ENCODE assay signal across 18 cellular contexts in the genomic region with DNA sequence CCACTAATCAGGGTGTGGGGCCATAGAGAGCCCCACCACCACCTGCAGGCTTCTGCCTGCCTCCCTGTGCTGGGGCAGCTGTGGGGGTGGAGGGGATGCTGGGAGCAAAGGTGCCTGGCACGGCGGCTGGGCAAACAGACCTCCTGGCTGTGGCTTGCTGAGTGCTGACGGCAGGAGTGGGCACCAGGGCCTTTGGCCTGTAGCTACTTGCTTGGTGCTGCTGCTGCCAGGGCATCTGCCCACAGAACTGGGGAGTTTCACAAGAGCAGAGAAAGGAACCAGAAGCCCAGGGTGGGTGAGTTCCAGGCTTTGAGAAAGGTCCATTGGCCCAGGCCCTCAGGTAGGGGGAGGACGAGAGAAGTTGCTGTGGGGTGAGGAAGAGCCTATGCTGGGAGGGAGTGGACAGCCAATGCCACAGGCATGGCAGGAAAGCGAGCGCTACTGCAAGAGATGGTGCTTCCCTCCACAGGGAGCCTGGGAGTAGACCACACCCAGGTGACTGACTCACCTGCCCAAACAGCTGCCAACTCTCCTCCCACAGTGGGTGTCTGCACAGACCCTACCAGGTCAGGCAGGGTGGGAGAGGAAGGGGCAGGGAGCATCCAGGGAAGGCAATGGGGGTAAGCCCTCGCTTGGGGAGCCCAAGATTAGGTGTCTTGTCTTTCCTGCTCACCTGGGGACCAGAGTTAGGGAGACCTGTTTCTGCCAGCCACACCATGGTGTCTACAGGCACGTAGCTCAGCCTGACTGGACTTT. TPM values are rescaled to one million over a fixed set of nuclear protein-coding genes. Genes with fewer than 3 reads are reported as not detected.
DNase-seq lines count a peak whose midpoint lies in the region; ATAC-seq and TF ChIP-seq lines count a peak whose summit lies in the region.
"Had no signal": no experiment of that assay in that cellular context is flagged by ENCODE, and none has a peak within 500 bp of the region (broad histone marks: within the 10 kb centered on the region; RNA-seq: fewer than 3 reads in every experiment).

No MANE protein-coding gene starts in this region.

- DNase-seq in right cardiac atrium: no peak
- no peak for DNase-seq in left ventricle myocardium inferior
- peak; percentile 26 for DNase-seq in kidney tubule cell (ENCODE audit: low spot score)
- no peak for DNase-seq in SHP77 treated with DMSO at 0.1 percent for 48 hours (lab: John Stamatoyannopoulos, UW)
- no peak for DNase-seq in stimulated activated CD4-positive, alpha-beta T cell treated with anti-CD3 and anti-CD28 coated beads, Interleukin-2, amount 100 ng/mL, for 48 hours
- DNase-seq: AML-193; Calu3; glutamatergic neuron; immature natural killer cell; mesendoderm; NCI-H1694 treated with DMSO at 0.1 percent for 48 hours; NCI-H446; stimulated activated CD4-positive, alpha-beta T cell treated with anti-CD3 and anti-CD28 coated beads, Interleukin-2, amount 100 ng/mL, for 24 hours had no signal

- no peaks in the 10 kb centered on the region for H3K9me3 Mint-ChIP-seq in activated T-helper 17 cell treated with anti-CD3 and anti-CD28 coated beads, Interleukin-2, amount 50 U/mL, for 72 hours
- H3K9me3 Mint-ChIP-seq: immature natural killer cell, neural progenitor cell had no signal

- H3K27ac ChIP-seq in right cardiac atrium (ENCODE audit: low read length) (no peak overlapping the region), left ventricle myocardium inferior (replicated peaks) (no peak overlapping the region), urinary bladder (ENCODE audit: low read depth) (peak overlapping the region; percentile 2)
- H3K27ac ChIP-seq: coronary artery, neural progenitor cell, right atrium auricular region had no signal

- peak overlapping the region; percentile 80 for H3K4me3 Mint-ChIP-seq in activated T-helper 17 cell treated with anti-CD3 and anti-CD28 coated beads, Interleukin-2, amount 50 U/mL, for 72 hours
- H3K4me3 Mint-ChIP-seq: immature natural killer cell, neural progenitor cell had no signal

- H3K4me1 ChIP-seq in right cardiac atrium (ENCODE audit: control insufficient read depth, insufficient read depth, low read length) (no peaks in the 10 kb centered on the region), left ventricle myocardium inferior (no peaks in the 10 kb centered on the region), urinary bladder (ENCODE audit: insufficient read depth) (no peaks in the 10 kb centered on the region)
- H3K4me1 ChIP-seq: neural progenitor cell, right atrium auricular region had no signal

- H3K9me3 ChIP-seq in right cardiac atrium (ENCODE audit: control insufficient read depth, low read length) (no peaks in the 10 kb centered on the region), left ventricle myocardium inferior (replicated peaks) (no peaks in the 10 kb centered on the region)
- H3K9me3 ChIP-seq: right atrium auricular region had no signal

- no peaks in the 10 kb centered on the region for H3K27me3 ChIP-seq in right cardiac atrium (ENCODE audit: control insufficient read depth, insufficient read depth)
- no peaks in the 10 kb centered on the region for H3K27me3 ChIP-seq in left ventricle myocardium inferior (ENCODE audit: low read depth)
- H3K27me3 ChIP-seq: neural progenitor cell, right atrium auricular region had no signal

- WGBS in right cardiac atrium: 94% methylated on average over 8 of the region's 8 CpGs
- 89% methylated on average over 8 of the region's 8 CpGs for WGBS in urinary bladder

- H3K27ac Mint-ChIP-seq in activated T-helper 17 cell treated with anti-CD3 and anti-CD28 coated beads, Interleukin-2, amount 50 U/mL, for 72 hours: peak overlapping the region; percentile 99
- H3K27ac Mint-ChIP-seq: immature natural killer cell, neural progenitor cell had no signal

- H3K4me1 Mint-ChIP-seq in activated T-helper 17 cell treated with anti-CD3 and anti-CD28 coated beads, Interleukin-2, amount 50 U/mL, for 72 hours: peaks cover 34% of the 10 kb centered on the region
- H3K4me1 Mint-ChIP-seq: immature natural killer cell, neural progenitor cell had no signal

- intact Hi-C loops in right cardiac atrium (cut with DNase I) (no loop called here), left ventricle myocardium inferior (cut with micrococcal nuclease) (no loop called here)

- H3K4me3 ChIP-seq in right cardiac atrium (ENCODE audit: low read length) (no peak overlapping the region), left ventricle myocardium inferior (no peak overlapping the region), urinary bladder (ENCODE audit: low read depth, low read length) (no peak overlapping the region)
- H3K4me3 ChIP-seq: coronary artery, neural progenitor cell, right atrium auricular region had no signal

- no peaks in the 10 kb centered on the region for H3K27me3 Mint-ChIP-seq in activated T-helper 17 cell treated with anti-CD3 and anti-CD28 coated beads, Interleukin-2, amount 50 U/mL, for 72 hours

- H3K36me3 ChIP-seq in left ventricle myocardium inferior: no peaks in the 10 kb centered on the region
- no peaks in the 10 kb centered on the region for H3K36me3 ChIP-seq in urinary bladder (ENCODE audit: insufficient read depth)
- H3K36me3 ChIP-seq: neural progenitor cell, right atrium auricular region had no signal

- peaks cover 100% of the 10 kb centered on the region for H3K36me3 Mint-ChIP-seq in activated T-helper 17 cell treated with anti-CD3 and anti-CD28 coated beads, Interleukin-2, amount 50 U/mL, for 72 hours (ENCODE audit: low read depth)
- H3K36me3 Mint-ChIP-seq: immature natural killer cell, neural progenitor cell had no signal

- TF ChIP-seq CTCF in left ventricle myocardium inferior (IDR thresholded peaks at IDR 0.05; ENCODE audit: borderline replicate concordance): no peak

- peak; percentile 13 to 22 for ATAC-seq in right cardiac atrium
- ATAC-seq in activated T-helper 17 cell treated with anti-CD3 and anti-CD28 coated beads, Interleukin-2, amount 50 U/mL, for 72 hours (replicated peaks): no peak

RNA-seq across cellular contexts. Expression of gene HDAC7, which starts 39.0 kb away (rescaled TPM):
- total RNA-seq in right cardiac atrium: 10 to 100 TPM; 46.5 to 60.1 (median 51.1) TPM
- 38.0 TPM for polyA plus RNA-seq in right cardiac atrium
- total RNA-seq in left ventricle myocardium inferior: 47.1 TPM
- 100 to 1,000 TPM; 163 to 471 TPM for total RNA-seq in activated T-helper 17 cell treated with anti-CD3 and anti-CD28 coated beads, Interleukin-2, amount 50 U/mL, for 72 hours
- 26.8 TPM for total RNA-seq in urinary bladder
- polyA plus RNA-seq in urinary bladder: 92.4 TPM

RNA-seq across cellular contexts. Expression of gene VDR, which starts 46.1 kb away (rescaled TPM):
- total RNA-seq in right cardiac atrium: 1 to 10 TPM in 2 of 4 donors, under 1 TPM in 2; 0.93 to 3.0 (median 1.3) TPM
- 0.27 TPM for polyA plus RNA-seq in right cardiac atrium
- 0.33 TPM for total RNA-seq in left ventricle myocardium inferior
- total RNA-seq in activated T-helper 17 cell treated with anti-CD3 and anti-CD28 coated beads, Interleukin-2, amount 50 U/mL, for 72 hours: 100 to 1,000 TPM in 1 of 2 donors, 10 to 100 TPM in 1; 70.9 to 182 TPM
- 0.79 TPM for total RNA-seq in urinary bladder
- 3.7 TPM for polyA plus RNA-seq in urinary bladder

Comparison
In these comparisons a context has a peak if more than half of its experiments do, and no peak if none do; other contexts are left out.
1. RNA of gene VDR, which starts 46.1 kb away (total RNA-seq): 70.9 to 182 TPM in activated T-helper 17 cell treated with anti-CD3 and anti-CD28 coated beads, Interleukin-2, amount 50 U/mL, for 72 hours; 0.93 to 3.0 TPM in right cardiac atrium, 0.79 TPM in urinary bladder (single experiment) and 0.33 TPM in left ventricle myocardium inferior (single experiment); every median in the first group is over 10 times any median in the second.